17 cellular contexts compared by ENCODE assay signal in the genomic region with DNA sequence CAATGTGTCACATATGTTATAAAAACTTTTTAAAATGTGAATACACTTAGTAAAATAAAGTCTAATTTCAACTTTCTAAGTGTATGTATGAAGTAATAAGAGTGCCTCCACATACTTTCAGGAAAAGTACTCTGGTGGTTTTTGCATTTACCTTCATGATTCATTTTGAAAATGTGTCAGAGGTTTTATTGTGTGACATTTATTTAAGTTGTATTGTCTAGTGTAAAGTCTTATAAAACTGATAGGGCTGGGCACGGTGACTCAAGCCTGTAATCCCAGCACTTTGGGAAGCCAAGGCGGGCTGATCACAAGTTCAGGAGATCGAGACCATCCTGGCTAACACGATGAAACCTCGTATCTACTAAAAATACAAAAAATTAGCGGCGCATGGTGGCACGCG.
"Had no signal": no experiment of that assay in that cellular context is flagged by ENCODE, and none has a peak within 500 bp of the region (broad histone marks: within the 10 kb centered on the region; RNA-seq: fewer than 3 reads in every experiment).

No MANE protein-coding gene starts in this region.

- H3K4me3 ChIP-seq: SJCRH30 had no signal

- ATAC-seq: Panc1, Right ventricle myocardium inferior, SK-N-SH treated with all-trans-retinoic acid at 6 μM for 48 hours had no signal

- H3K9me3 ChIP-seq: SJCRH30 had no signal

- DNase-seq: KBM-7, MM.1S, NCI-H1092 treated with DMSO at 0.1 percent for 48 hours, NCI-H1436, NCI-H187 treated with DMSO at 0.1 percent for 48 hours, NCI-H2029 treated with DMSO at 0.1 percent for 48 hours, NCI-H2107, NCI-H2227 treated with DMSO at 0.1 percent for 48 hours, NCI-H524, NCI-H526 treated with DMSO at 0.1 percent for 48 hours, NCI-H748 treated with DMSO at 0.1 percent for 48 hours, SHP77 treated with DMSO at 0.1 percent for 48 hours, SJCRH30 had no signal

- H3K27ac ChIP-seq: HL-60, SJCRH30 had no signal

- H3K36me3 ChIP-seq: SJCRH30 had no signal

- H3K27me3 ChIP-seq: SJCRH30 had no signal

- H3K4me1 ChIP-seq: SJCRH30 had no signal
